ENCODE assay signal across 1 cellular context in genomic region chr3:56782900-56783299, GRCh38.
TF ChIP-seq lines count a peak whose summit lies in the region.

No MANE protein-coding gene starts in this region.

TF ChIP-seq in HepG2, 621 proteins besides CTCF, POLR2A, EP300 and RAD21 (continued from another document):
- no peak for TF ChIP-seq BCL3 (CRISPR knock-in tag; IDR thresholded peaks at IDR 0.05)
- no peak for TF ChIP-seq ZXDC (CRISPR knock-in tag; IDR thresholded peaks at IDR 0.05)
- TF ChIP-seq MAF1 (CRISPR knock-in tag; IDR thresholded peaks at IDR 0.05; ENCODE audit: borderline replicate concordance), result no peak
- no peak for TF ChIP-seq AGO2 (optimal IDR thresholded peaks at IDR 0.05; ENCODE audit: low read depth, low read length)
- no peak for TF ChIP-seq ZBTB49 (CRISPR knock-in tag; IDR thresholded peaks at IDR 0.05; ENCODE audit: borderline replicate concordance)
